In genomic region chr6:15020114-15020770, GRCh38 we compare ENCODE assay signal across 18 cellular contexts.
A peak's percentile ranks its signal among the peaks of the same experiment; 100 is the strongest.
DNase-seq lines count a peak whose midpoint lies in the region; ATAC-seq lines count a peak whose summit lies in the region.
"Had no signal": no experiment of that assay in that cellular context is flagged by ENCODE, and none has a peak within 500 bp of the region (broad histone marks: within the 10 kb centered on the region; RNA-seq: fewer than 3 reads in every experiment).

No MANE protein-coding gene starts in this region.

- peaks cover 34% of the 10 kb centered on the region for H3K4me1 Mint-ChIP-seq in activated CD4-positive, alpha-beta T cell treated with anti-CD3 and anti-CD28 coated beads for 36 hours
- peaks cover 26% of the 10 kb centered on the region for H3K4me1 Mint-ChIP-seq in activated CD4-positive, alpha-beta T cell treated with anti-CD3 and anti-CD28 coated beads, Interleukin-2, amount 10 ng/mL, durations not matched to agents 7 days and 5 days
- H3K4me1 Mint-ChIP-seq in activated T-helper 17 cell treated with anti-CD3 and anti-CD28 coated beads, Interleukin-2, amount 50 U/mL, for 72 hours: peaks cover 25% of the 10 kb centered on the region
- peaks cover 48% of the 10 kb centered on the region in 2 donors for H3K4me1 Mint-ChIP-seq in natural killer cell treated with Interleukin-12 subunit alpha and Interleukin-12 subunit beta and Interleukin-15 and Interleukin-18, amount 100 ng/mL, for 72 hours (ENCODE audit: low read depth in 2 of 2)

- H3K27ac ChIP-seq in HUES6 (ENCODE audit: low read depth, low read length): no peak overlapping the region; the same call in 1 of the 2 replicates
- H3K27ac ChIP-seq: C4-2B, GM23248, PC-9 had no signal

- H3K4me1 ChIP-seq in HUES6 (ENCODE audit: control insufficient read depth, insufficient read depth, low read length): peaks cover 26% of the 10 kb centered on the region

- peak overlapping the region; percentile 64; the same call in 1 of the 2 replicates for H3K4me3 ChIP-seq in HUES6 (ENCODE audit: low read depth, low read length)
- H3K4me3 ChIP-seq: GM23248, PC-9 had no signal

- H3K36me3 Mint-ChIP-seq in activated CD4-positive, alpha-beta T cell treated with anti-CD3 and anti-CD28 coated beads for 36 hours (ENCODE audit: low read depth): no peaks in the 10 kb centered on the region
- no peaks in the 10 kb centered on the region for H3K36me3 Mint-ChIP-seq in activated CD4-positive, alpha-beta T cell treated with anti-CD3 and anti-CD28 coated beads, Interleukin-2, amount 10 ng/mL, durations not matched to agents 7 days and 5 days (ENCODE audit: low read depth)
- H3K36me3 Mint-ChIP-seq in activated T-helper 17 cell treated with anti-CD3 and anti-CD28 coated beads, Interleukin-2, amount 50 U/mL, for 72 hours (ENCODE audit: low read depth): peaks cover 7% of the 10 kb centered on the region
- peaks cover 8% of the 10 kb centered on the region for H3K36me3 Mint-ChIP-seq in natural killer cell treated with Interleukin-12 subunit alpha and Interleukin-12 subunit beta and Interleukin-15 and Interleukin-18, amount 100 ng/mL, for 72 hours

- H3K9me3 ChIP-seq in HUES6 (ENCODE audit: control insufficient read depth, insufficient read depth, low read depth, low read length): no peaks in the 10 kb centered on the region

- H3K27me3 Mint-ChIP-seq in activated CD4-positive, alpha-beta T cell treated with anti-CD3 and anti-CD28 coated beads for 36 hours: peaks cover 10% of the 10 kb centered on the region
- no peaks in the 10 kb centered on the region for H3K27me3 Mint-ChIP-seq in activated CD4-positive, alpha-beta T cell treated with anti-CD3 and anti-CD28 coated beads, Interleukin-2, amount 10 ng/mL, durations not matched to agents 7 days and 5 days
- peaks cover 3% of the 10 kb centered on the region for H3K27me3 Mint-ChIP-seq in activated T-helper 17 cell treated with anti-CD3 and anti-CD28 coated beads, Interleukin-2, amount 50 U/mL, for 72 hours
- no peaks in the 10 kb centered on the region for H3K27me3 Mint-ChIP-seq in natural killer cell treated with Interleukin-12 subunit alpha and Interleukin-12 subunit beta and Interleukin-15 and Interleukin-18, amount 100 ng/mL, for 72 hours

- DNase-seq in activated CD4-positive, alpha-beta T cell treated with anti-CD3 and anti-CD28 coated beads for 36 hours: no peak
- no peak for DNase-seq in activated CD4-positive, alpha-beta T cell treated with anti-CD3 and anti-CD28 coated beads, Interleukin-2, amount 10 ng/mL, durations not matched to agents 7 days and 5 days
- DNase-seq in natural killer cell treated with Interleukin-12 subunit alpha and Interleukin-12 subunit beta and Interleukin-15 and Interleukin-18, amount 100 ng/mL, for 72 hours (ENCODE audit: low spot score): no peak
- no peak for DNase-seq in NCI-H526 (lab: John Stamatoyannopoulos, UW)
- DNase-seq: DMS79 treated with DMSO at 0.1 percent for 48 hours, GF-D8, GM23248, HFFc6, IMR-90, NCI-H1417 treated with DMSO at 0.1 percent for 48 hours, NCI-H2029, NCI-H510A treated with DMSO at 0.1 percent for 48 hours, PC-9 had no signal

- POLR2A ChIA-PET in activated CD4-positive, alpha-beta T cell treated with anti-CD3 and anti-CD28 coated beads for 36 hours (lab: Charles Lee): interaction anchor here (0.6 to 1.0 kb wide), 2 partner anchors 161 to 809 kb away, joined by 3 read pairs; no protein-coding TSS in a partner anchor
- POLR2A ChIA-PET in activated CD4-positive, alpha-beta T cell treated with anti-CD3 and anti-CD28 coated beads, Interleukin-2, amount 10 ng/mL, durations not matched to agents 7 days and 5 days (lab: Charles Lee): no interaction called here

- peak overlapping the region; percentile 55 for H3K9ac ChIP-seq in HUES6 (ENCODE audit: low read length)
- H3K9ac ChIP-seq: GM23248 had no signal

- CTCF ChIA-PET in activated CD4-positive, alpha-beta T cell treated with anti-CD3 and anti-CD28 coated beads for 36 hours (lab: Charles Lee): interaction anchor here (0.6 kb wide), 1 partner anchor 58 kb away, joined by 4 read pairs; no protein-coding TSS in a partner anchor
- CTCF ChIA-PET in activated CD4-positive, alpha-beta T cell treated with anti-CD3 and anti-CD28 coated beads, Interleukin-2, amount 10 ng/mL, durations not matched to agents 7 days and 5 days (lab: Charles Lee): interaction anchor here (0.8 to 1.0 kb wide), 2 partner anchors 10 to 31 kb away, joined by 3 to 4 read pairs; no protein-coding TSS in a partner anchor

- no peak for ATAC-seq in activated CD4-positive, alpha-beta T cell treated with anti-CD3 and anti-CD28 coated beads for 36 hours
- ATAC-seq in activated T-helper 17 cell treated with anti-CD3 and anti-CD28 coated beads, Interleukin-2, amount 50 U/mL, for 72 hours (replicated peaks): no peak
- ATAC-seq in natural killer cell treated with Interleukin-12 subunit alpha and Interleukin-12 subunit beta and Interleukin-15 and Interleukin-18, amount 100 ng/mL, for 72 hours: no peak
- no peak for ATAC-seq in HG03442 (IDR thresholded peaks at IDR 0.05; ENCODE audit: unreplicated experiment)
- ATAC-seq in HG02798 (IDR thresholded peaks at IDR 0.05; ENCODE audit: poor library complexity, unreplicated experiment): no peak

- peak overlapping the region; percentile 7 for H3K4me3 Mint-ChIP-seq in activated CD4-positive, alpha-beta T cell treated with anti-CD3 and anti-CD28 coated beads for 36 hours
- no peak overlapping the region for H3K4me3 Mint-ChIP-seq in activated CD4-positive, alpha-beta T cell treated with anti-CD3 and anti-CD28 coated beads, Interleukin-2, amount 10 ng/mL, durations not matched to agents 7 days and 5 days
- H3K4me3 Mint-ChIP-seq in activated T-helper 17 cell treated with anti-CD3 and anti-CD28 coated beads, Interleukin-2, amount 50 U/mL, for 72 hours: peak overlapping the region; percentile 13
- no peak overlapping the region for H3K4me3 Mint-ChIP-seq in natural killer cell treated with Interleukin-12 subunit alpha and Interleukin-12 subunit beta and Interleukin-15 and Interleukin-18, amount 100 ng/mL, for 72 hours
- H3K4me3 Mint-ChIP-seq: HFFc6 had no signal

- H3K27me3 ChIP-seq in HUES6 (ENCODE audit: control insufficient read depth, insufficient read depth, low read length): no peaks in the 10 kb centered on the region

- intact Hi-C loops in activated CD4-positive, alpha-beta T cell treated with anti-CD3 and anti-CD28 coated beads for 36 hours (cut with DNase I, micrococcal nuclease): no loop called here

- no peaks in the 10 kb centered on the region for H3K9me3 Mint-ChIP-seq in activated CD4-positive, alpha-beta T cell treated with anti-CD3 and anti-CD28 coated beads for 36 hours (ENCODE audit: low read depth)
- peaks cover 6% of the 10 kb centered on the region for H3K9me3 Mint-ChIP-seq in activated CD4-positive, alpha-beta T cell treated with anti-CD3 and anti-CD28 coated beads, Interleukin-2, amount 10 ng/mL, durations not matched to agents 7 days and 5 days
- H3K9me3 Mint-ChIP-seq in activated T-helper 17 cell treated with anti-CD3 and anti-CD28 coated beads, Interleukin-2, amount 50 U/mL, for 72 hours: no peaks in the 10 kb centered on the region
- no peaks in the 10 kb centered on the region for H3K9me3 Mint-ChIP-seq in natural killer cell treated with Interleukin-12 subunit alpha and Interleukin-12 subunit beta and Interleukin-15 and Interleukin-18, amount 100 ng/mL, for 72 hours
- H3K9me3 Mint-ChIP-seq: HFFc6 had no signal

- H3K36me3 ChIP-seq in HUES6 (ENCODE audit: control insufficient read depth, insufficient read depth, low read length): no peaks in the 10 kb centered on the region

- no peak overlapping the region for H3K27ac Mint-ChIP-seq in activated CD4-positive, alpha-beta T cell treated with anti-CD3 and anti-CD28 coated beads for 36 hours
- H3K27ac Mint-ChIP-seq in activated CD4-positive, alpha-beta T cell treated with anti-CD3 and anti-CD28 coated beads, Interleukin-2, amount 10 ng/mL, durations not matched to agents 7 days and 5 days: no peak overlapping the region
- H3K27ac Mint-ChIP-seq in activated T-helper 17 cell treated with anti-CD3 and anti-CD28 coated beads, Interleukin-2, amount 50 U/mL, for 72 hours: no peak overlapping the region
- H3K27ac Mint-ChIP-seq in natural killer cell treated with Interleukin-12 subunit alpha and Interleukin-12 subunit beta and Interleukin-15 and Interleukin-18, amount 100 ng/mL, for 72 hours: peak overlapping the region; percentile 94 to 98
- H3K27ac Mint-ChIP-seq: HFFc6 had no signal

Comparison
In these comparisons a context has a peak if more than half of its experiments do, and no peak if none do; other contexts are left out.
1. H3K4me3 Mint-ChIP-seq: peak in activated CD4-positive, alpha-beta T cell treated with anti-CD3 and anti-CD28 coated beads for 36 hours (single experiment) and activated T-helper 17 cell treated with anti-CD3 and anti-CD28 coated beads, Interleukin-2, amount 50 U/mL, for 72 hours (single experiment); none in activated CD4-positive, alpha-beta T cell treated with anti-CD3 and anti-CD28 coated beads, Interleukin-2, amount 10 ng/mL, durations not matched to agents 7 days and 5 days (single experiment) and natural killer cell treated with Interleukin-12 subunit alpha and Interleukin-12 subunit beta and Interleukin-15 and Interleukin-18, amount 100 ng/mL, for 72 hours (single experiment).
2. H3K27ac Mint-ChIP-seq: peak in natural killer cell treated with Interleukin-12 subunit alpha and Interleukin-12 subunit beta and Interleukin-15 and Interleukin-18, amount 100 ng/mL, for 72 hours (2 of 2); none in activated CD4-positive, alpha-beta T cell treated with anti-CD3 and anti-CD28 coated beads for 36 hours (single experiment), activated CD4-positive, alpha-beta T cell treated with anti-CD3 and anti-CD28 coated beads, Interleukin-2, amount 10 ng/mL, durations not matched to agents 7 days and 5 days (single experiment) and activated T-helper 17 cell treated with anti-CD3 and anti-CD28 coated beads, Interleukin-2, amount 50 U/mL, for 72 hours (single experiment).